ENCODE assay signal across 8 cellular contexts in the genomic region with DNA sequence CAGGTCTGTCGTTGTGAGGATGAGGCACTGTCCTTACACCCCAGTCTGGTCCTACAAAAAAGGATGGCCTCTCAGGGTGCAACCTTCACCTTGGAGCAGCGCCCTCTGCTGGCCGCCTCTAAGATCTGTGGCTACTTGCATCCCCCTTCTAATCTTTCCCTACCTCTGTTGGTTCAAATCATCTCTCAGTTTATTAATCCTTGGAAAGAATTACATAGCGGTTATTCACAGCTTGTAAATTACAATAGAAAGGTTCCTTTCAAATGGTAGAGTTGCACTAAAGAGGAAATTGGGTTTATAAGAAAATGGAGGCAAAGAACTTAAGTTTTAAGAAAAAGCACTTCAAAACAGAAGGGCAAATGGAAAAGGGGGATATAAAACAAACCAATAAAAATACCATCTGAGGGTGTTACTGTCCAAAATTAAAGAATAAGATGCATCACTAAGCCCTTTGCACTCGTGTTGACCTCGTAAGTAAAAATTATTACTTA.
DNase-seq lines count a peak whose midpoint lies in the region; ATAC-seq, FAIRE-seq and TF ChIP-seq lines count a peak whose summit lies in the region.
"Not testable (repeated sequence)": the region's sequence is repeated elsewhere in the genome, so short reads cannot be mapped to it uniquely, and the experiment has no call there.

No MANE protein-coding gene starts in this region.

- not testable (repeated sequence) for H3K79me2 ChIP-seq in DND-41 (ENCODE audit: insufficient read depth, low read length); endothelial cell of umbilical vein (ENCODE audit: control insufficient read depth, insufficient read depth, low read length)

- peak; percentile 98 for ATAC-seq in DND-41 (ENCODE audit: insufficient read depth, low read depth)
- peak; percentile 47 for ATAC-seq in HG02885 (IDR thresholded peaks at IDR 0.05; ENCODE audit: poor library complexity, unreplicated experiment)
- ATAC-seq in SK-N-SH treated with all-trans-retinoic acid at 6 μM for 48 hours: peak; percentile 95
- ATAC-seq in stimulated activated naive B cell treated with anti-CD40 and anti-IgM and Interleukin-4, amounts not matched to agents 10 μg/mL and 1 μg/mL and 100 μg/mL, for 72 hours (replicated peaks): peak; percentile 98 to 99

- dilution Hi-C loops in endothelial cell of umbilical vein (cut with MboI; ENCODE audit: extremely low pct_ligation_motif_present, low sequenced_read_pairs): not testable (repeated sequence)

- peak overlapping the region; percentile 56 for H3K4me2 ChIP-seq in DND-41 (ENCODE audit: insufficient read depth, low read length)
- H3K4me2 ChIP-seq in endothelial cell of umbilical vein (ENCODE audit: insufficient read depth, low read length): not testable (repeated sequence)

- TF ChIP-seq POLR2A in endothelial cell of umbilical vein (IDR thresholded peaks at IDR 0.05; ENCODE audit: low read depth, low read length): not testable (repeated sequence)

- H3K9ac ChIP-seq in DND-41 (ENCODE audit: low read depth, low read length); endothelial cell of umbilical vein (replicated peaks; ENCODE audit: extremely low read depth, insufficient read depth, low read length): not testable (repeated sequence)

- peak; percentile 73 for TF ChIP-seq CTCF in DND-41 (IDR thresholded peaks at IDR 0.05; ENCODE audit: borderline replicate concordance, extremely low read depth, low read length, poor library complexity, severe bottlenecking)
- TF ChIP-seq CTCF in endothelial cell of umbilical vein (IDR thresholded peaks at IDR 0.05; ENCODE audit: extremely low read depth in 1 of 2, insufficient read depth in 1 of 2, low read depth in 1 of 2, low read length in 2 of 2): peak; percentile 41 to 60
- peak; percentile 66 for TF ChIP-seq CTCF in kidney epithelial cell (IDR thresholded peaks at IDR 0.05; ENCODE audit: insufficient read depth, low read length, poor library complexity, severe bottlenecking)
- peak; percentile 61 for TF ChIP-seq CTCF in retinal pigment epithelial cell (conservative IDR thresholded peaks at IDR 0.05; ENCODE audit: low read depth, low read length)

- H3K4me1 ChIP-seq in DND-41 (ENCODE audit: insufficient read depth, low read length); endothelial cell of umbilical vein (ENCODE audit: control insufficient read depth, extremely low read depth, insufficient read depth, low read length): not testable (repeated sequence)

- H3K36me3 Mint-ChIP-seq in activated T-helper 1 cell treated with anti-CD3 and anti-CD28 coated beads, Interleukin-12 subunit alpha, Interleukin-12 subunit beta, Interleukin-2, Interleukin-4 antibody, amounts not matched to agents 30 ng/mL and 10 ng/mL and 1 ng/mL, durations not matched to agents 14 hours and 24 hours and 36 hours (ENCODE audit: low read depth); stimulated activated naive B cell treated with anti-CD40 and anti-IgM and Interleukin-4, amounts not matched to agents 10 μg/mL and 1 μg/mL and 100 μg/mL, for 72 hours: not testable (repeated sequence)

- not testable (repeated sequence) for H3K4me1 Mint-ChIP-seq in activated T-helper 1 cell treated with anti-CD3 and anti-CD28 coated beads, Interleukin-12 subunit alpha, Interleukin-12 subunit beta, Interleukin-2, Interleukin-4 antibody, amounts not matched to agents 30 ng/mL and 10 ng/mL and 1 ng/mL, durations not matched to agents 14 hours and 24 hours and 36 hours (ENCODE audit: low read depth); stimulated activated naive B cell treated with anti-CD40 and anti-IgM and Interleukin-4, amounts not matched to agents 10 μg/mL and 1 μg/mL and 100 μg/mL, for 72 hours

- FAIRE-seq in endothelial cell of umbilical vein (lab: Jason Lieb, UNC): not testable (repeated sequence)

- not testable (repeated sequence) for H2AFZ ChIP-seq in DND-41 (ENCODE audit: low read depth, low read length); endothelial cell of umbilical vein (ENCODE audit: low read depth, low read length)

- not testable (repeated sequence) for H3K4me3 ChIP-seq in DND-41 (ENCODE audit: low read depth in 1 of 2, low read length in 2 of 2); endothelial cell of umbilical vein (replicated peaks in 1 of 3; ENCODE audit: insufficient read depth in 1 of 3, low read depth in 1 of 3, low read length in 3 of 3); kidney epithelial cell (ENCODE audit: low read depth, low read length); retinal pigment epithelial cell (ENCODE audit: low read length)

- not testable (repeated sequence) for H3K9me3 ChIP-seq in DND-41 (ENCODE audit: insufficient read depth, low read length, severe bottlenecking); endothelial cell of umbilical vein (replicated peaks; ENCODE audit: control insufficient read depth, insufficient read depth, low read length)

- not testable (repeated sequence) for H4K20me1 ChIP-seq in DND-41 (ENCODE audit: insufficient read depth, low read length); endothelial cell of umbilical vein (replicated peaks; ENCODE audit: control insufficient read depth, extremely low read depth, insufficient read depth, low read length)

- DNase-seq in DND-41 (peak; percentile 81), endothelial cell of umbilical vein (ENCODE audit: low read depth, low spot score) (peak; percentile 47)
- DNase-seq in activated T-helper 1 cell treated with anti-CD3 and anti-CD28 coated beads, Interleukin-12 subunit alpha, Interleukin-12 subunit beta, Interleukin-2, Interleukin-4 antibody, amounts not matched to agents 30 ng/mL and 10 ng/mL and 1 ng/mL, durations not matched to agents 14 hours and 24 hours and 36 hours (ENCODE audit: low spot score): peak; percentile 69
- DNase-seq in kidney epithelial cell (ENCODE audit: low read depth); retinal pigment epithelial cell (ENCODE audit: low read depth): not testable (repeated sequence)
- DNase-seq in stimulated activated naive B cell treated with anti-CD40 and anti-IgM and Interleukin-4, amounts not matched to agents 10 μg/mL and 1 μg/mL and 100 μg/mL, for 72 hours: peak; percentile 44

- intact Hi-C loops in activated T-helper 1 cell treated with anti-CD3 and anti-CD28 coated beads, Interleukin-12 subunit alpha, Interleukin-12 subunit beta, Interleukin-2, Interleukin-4 antibody, amounts not matched to agents 30 ng/mL and 10 ng/mL and 1 ng/mL, durations not matched to agents 14 hours and 24 hours and 36 hours (cut with micrococcal nuclease): loop anchor here (2.0 kb wide), 1 partner anchor 164 kb away; no protein-coding TSS in a partner anchor
- intact Hi-C loops in endothelial cell of umbilical vein (cut with micrococcal nuclease): not testable (repeated sequence)

- not testable (repeated sequence) for H3K9me3 Mint-ChIP-seq in activated T-helper 1 cell treated with anti-CD3 and anti-CD28 coated beads, Interleukin-12 subunit alpha, Interleukin-12 subunit beta, Interleukin-2, Interleukin-4 antibody, amounts not matched to agents 30 ng/mL and 10 ng/mL and 1 ng/mL, durations not matched to agents 14 hours and 24 hours and 36 hours; stimulated activated naive B cell treated with anti-CD40 and anti-IgM and Interleukin-4, amounts not matched to agents 10 μg/mL and 1 μg/mL and 100 μg/mL, for 72 hours

- POLR2A ChIA-PET in endothelial cell of umbilical vein (lab: Charles Lee): not testable (repeated sequence)

- not testable (repeated sequence) for H3K27ac ChIP-seq in DND-41 (ENCODE audit: low read length); endothelial cell of umbilical vein (ENCODE audit: insufficient read depth, low read depth, low read length)

- not testable (repeated sequence) for H3K36me3 ChIP-seq in DND-41 (ENCODE audit: insufficient read depth, low read length); endothelial cell of umbilical vein (ENCODE audit: control insufficient read depth in 2 of 2, extremely low read depth in 1 of 2, insufficient read depth in 2 of 2, low read length in 2 of 2); kidney epithelial cell (ENCODE audit: control insufficient read depth, insufficient read depth, low read length)

- H3K27ac Mint-ChIP-seq in activated T-helper 1 cell treated with anti-CD3 and anti-CD28 coated beads, Interleukin-12 subunit alpha, Interleukin-12 subunit beta, Interleukin-2, Interleukin-4 antibody, amounts not matched to agents 30 ng/mL and 10 ng/mL and 1 ng/mL, durations not matched to agents 14 hours and 24 hours and 36 hours; stimulated activated naive B cell treated with anti-CD40 and anti-IgM and Interleukin-4, amounts not matched to agents 10 μg/mL and 1 μg/mL and 100 μg/mL, for 72 hours: not testable (repeated sequence)

- peaks cover 14% of the 10 kb centered on the region for H3K27me3 Mint-ChIP-seq in activated T-helper 1 cell treated with anti-CD3 and anti-CD28 coated beads, Interleukin-12 subunit alpha, Interleukin-12 subunit beta, Interleukin-2, Interleukin-4 antibody, amounts not matched to agents 30 ng/mL and 10 ng/mL and 1 ng/mL, durations not matched to agents 14 hours and 24 hours and 36 hours (ENCODE audit: insufficient read depth)
- not testable (repeated sequence) for H3K27me3 Mint-ChIP-seq in stimulated activated naive B cell treated with anti-CD40 and anti-IgM and Interleukin-4, amounts not matched to agents 10 μg/mL and 1 μg/mL and 100 μg/mL, for 72 hours

- CTCF ChIA-PET in endothelial cell of umbilical vein (lab: Charles Lee): interaction anchor here (1.2 kb wide), 1 partner anchor 198 kb away, joined by 3 read pairs; no protein-coding TSS in a partner anchor

- not testable (repeated sequence) for BruUV-seq in endothelial cell of umbilical vein (replicated peaks; lab: Mats Ljungman, UMichigan)

- not testable (repeated sequence) for H3K4me3 Mint-ChIP-seq in activated T-helper 1 cell treated with anti-CD3 and anti-CD28 coated beads, Interleukin-12 subunit alpha, Interleukin-12 subunit beta, Interleukin-2, Interleukin-4 antibody, amounts not matched to agents 30 ng/mL and 10 ng/mL and 1 ng/mL, durations not matched to agents 14 hours and 24 hours and 36 hours; stimulated activated naive B cell treated with anti-CD40 and anti-IgM and Interleukin-4, amounts not matched to agents 10 μg/mL and 1 μg/mL and 100 μg/mL, for 72 hours

- not testable (repeated sequence) for H3K9me1 ChIP-seq in endothelial cell of umbilical vein (replicated peaks; ENCODE audit: control insufficient read depth, extremely low read depth, insufficient read depth, low read length)

- not testable (repeated sequence) for H3K27me3 ChIP-seq in DND-41 (ENCODE audit: insufficient read depth, low read length, poor library complexity); endothelial cell of umbilical vein (ENCODE audit: control insufficient read depth in 2 of 2, insufficient read depth in 2 of 2, low read length in 2 of 2); kidney epithelial cell (ENCODE audit: control insufficient read depth, insufficient read depth, low read length)

Comparison
In these comparisons a context has a peak if more than half of its experiments do, and no peak if none do; other contexts are left out.
1. ATAC-seq: peak in every context shown above with its lines; median percentile 98 in stimulated activated naive B cell treated with anti-CD40 and anti-IgM and Interleukin-4, amounts not matched to agents 10 μg/mL and 1 μg/mL and 100 μg/mL, for 72 hours; 98 in DND-41; 95 in SK-N-SH treated with all-trans-retinoic acid at 6 μM for 48 hours; 47 in HG02885.